Comparison of ENCODE assay signal across 25 cellular contexts in genomic region chr1:2462819-2463218, GRCh38.
"Had no signal": no experiment of that assay in that cellular context is flagged by ENCODE, and none has a peak within 500 bp of the region (broad histone marks: within the 10 kb centered on the region; RNA-seq: fewer than 3 reads in every experiment).

No MANE protein-coding gene starts in this region.

- H3K9me3 ChIP-seq: esophagus muscularis mucosa, gastroesophageal sphincter, heart right ventricle, lower lobe of right lung, mucosa of descending colon, prostate gland, sigmoid colon, testis, tibial artery, upper lobe of left lung had no signal

- DNase-seq: dermis blood vessel endothelial cell; effector memory CD4-positive, alpha-beta T cell; foreskin keratinocyte; heart right ventricle; left ventricle myocardium superior; lower lobe of right lung; mucosa of descending colon; naive B cell; nucleus accumbens; right cardiac atrium; sigmoid colon; stimulated activated CD4-positive, alpha-beta T cell treated with anti-CD3 and anti-CD28 coated beads, Interleukin-2, amount 100 ng/mL, for 24 hours; stimulated activated CD4-positive, alpha-beta T cell treated with anti-CD3 and anti-CD28 coated beads, Interleukin-4, amount 100 ng/mL, for 24 hours; stimulated activated naive CD8-positive, alpha-beta T cell treated with anti-CD3 and anti-CD28 coated beads, Interleukin-15, Interleukin-2, amounts not matched to agents 100 U/mL and 50 U/mL, for 24 hours; tibial artery; upper lobe of left lung had no signal

- ATAC-seq: foreskin keratinocyte; gastroesophageal sphincter; heart right ventricle; left ventricle myocardium superior; lower lobe of right lung; mucosa of descending colon; natural killer cell treated with Interleukin-12 subunit alpha and Interleukin-12 subunit beta and Interleukin-15 and Interleukin-18, amount 100 ng/mL, for 72 hours; right cardiac atrium; stimulated activated naive CD8-positive, alpha-beta T cell treated with anti-CD3 and anti-CD28 coated beads, Interleukin-15, Interleukin-2, amounts not matched to agents 100 U/mL and 50 U/mL, for 24 hours had no signal

- H3K9ac ChIP-seq: neural progenitor cell had no signal

- H3K36me3 Mint-ChIP-seq: memory B cell; naive B cell; natural killer cell treated with Interleukin-12 subunit alpha and Interleukin-12 subunit beta and Interleukin-15 and Interleukin-18, amount 100 ng/mL, for 72 hours; neural progenitor cell; stimulated activated memory B cell treated with anti-CD40 and anti-IgM and Interleukin-4, amounts not matched to agents 10 μg/mL and 1 μg/mL and 100 μg/mL, for 72 hours had no signal

- H3K27ac Mint-ChIP-seq: memory B cell; naive B cell; natural killer cell treated with Interleukin-12 subunit alpha and Interleukin-12 subunit beta and Interleukin-15 and Interleukin-18, amount 100 ng/mL, for 72 hours; neural progenitor cell; stimulated activated memory B cell treated with anti-CD40 and anti-IgM and Interleukin-4, amounts not matched to agents 10 μg/mL and 1 μg/mL and 100 μg/mL, for 72 hours had no signal

- H3K4me3 Mint-ChIP-seq: memory B cell; naive B cell; natural killer cell treated with Interleukin-12 subunit alpha and Interleukin-12 subunit beta and Interleukin-15 and Interleukin-18, amount 100 ng/mL, for 72 hours; neural progenitor cell; stimulated activated memory B cell treated with anti-CD40 and anti-IgM and Interleukin-4, amounts not matched to agents 10 μg/mL and 1 μg/mL and 100 μg/mL, for 72 hours had no signal

- H3K4me3 ChIP-seq: coronary artery, esophagus muscularis mucosa, gastroesophageal sphincter, heart right ventricle, lower lobe of right lung, mucosa of descending colon, neural progenitor cell, prostate gland, sigmoid colon, testis, tibial artery, upper lobe of left lung had no signal

- H3K36me3 ChIP-seq: esophagus muscularis mucosa, gastroesophageal sphincter, heart right ventricle, lower lobe of right lung, neural progenitor cell, prostate gland, sigmoid colon, tibial artery, upper lobe of left lung had no signal

- H3K27me3 Mint-ChIP-seq: natural killer cell treated with Interleukin-12 subunit alpha and Interleukin-12 subunit beta and Interleukin-15 and Interleukin-18, amount 100 ng/mL, for 72 hours had no signal

- H3K4me2 ChIP-seq: neural progenitor cell had no signal

- H3K27me3 ChIP-seq: foreskin keratinocyte, testis had no signal

- H3K4me1 ChIP-seq: lower lobe of right lung, tibial artery had no signal

- H3K27ac ChIP-seq: coronary artery, esophagus muscularis mucosa, foreskin keratinocyte, gastroesophageal sphincter, heart right ventricle, lower lobe of right lung, neural progenitor cell, prostate gland, sigmoid colon, testis, tibial artery, upper lobe of left lung had no signal

- H3K9me3 Mint-ChIP-seq: memory B cell; naive B cell; natural killer cell treated with Interleukin-12 subunit alpha and Interleukin-12 subunit beta and Interleukin-15 and Interleukin-18, amount 100 ng/mL, for 72 hours; stimulated activated memory B cell treated with anti-CD40 and anti-IgM and Interleukin-4, amounts not matched to agents 10 μg/mL and 1 μg/mL and 100 μg/mL, for 72 hours had no signal

- H2AFZ ChIP-seq: neural progenitor cell had no signal
